Comparison of ENCODE assay signal across 20 cellular contexts in the genomic region with DNA sequence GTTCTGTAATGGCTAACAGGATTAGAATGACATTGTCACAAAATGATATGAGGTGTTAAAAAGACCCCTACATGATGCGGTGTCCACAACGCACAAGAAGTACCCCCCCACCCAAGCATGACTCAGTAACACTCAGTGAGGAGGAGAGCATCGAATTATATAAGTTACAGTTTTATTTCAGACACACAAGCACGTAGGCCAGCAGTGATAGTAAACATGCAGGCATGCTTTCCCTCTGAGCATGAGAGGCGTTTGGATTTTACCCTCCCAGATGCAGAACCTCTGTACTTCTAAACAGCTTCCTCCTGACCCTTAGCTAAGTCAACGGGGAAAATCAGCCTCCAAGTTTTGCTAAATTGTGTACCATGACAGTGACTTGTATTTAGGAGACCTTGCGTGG. TPM values are rescaled to one million over a fixed set of nuclear protein-coding genes. Genes with fewer than 3 reads are reported as not detected.
DNase-seq lines count a peak whose midpoint lies in the region; ATAC-seq and TF ChIP-seq lines count a peak whose summit lies in the region.
"Had no signal": no experiment of that assay in that cellular context is flagged by ENCODE, and none has a peak within 500 bp of the region (broad histone marks: within the 10 kb centered on the region; RNA-seq: fewer than 3 reads in every experiment).

No MANE protein-coding gene starts in this region.

- H3K4me2 ChIP-seq in H9 (ENCODE audit: insufficient read depth, insufficient read length, low read length) (no peak overlapping the region), SK-N-SH (0 out of 2 replicates have a peak overlapping the region, but pooled peaks have one; percentile 59)

- H3K27ac Mint-ChIP-seq in H9 (peak overlapping the region in 1 of 3 experiments; percentile 56; a peak in 2 of 7 replicates), glutamatergic neuron (ENCODE audit: unreplicated experiment) (peak overlapping the region; percentile 82)
- H3K27ac Mint-ChIP-seq: IgD-negative memory B cell had no signal

- H3K4me1 ChIP-seq in H9 (ENCODE audit: insufficient read depth, low read length), result peaks cover 2% of the 10 kb centered on the region; the same call in 1 of the 2 replicates
- H3K4me1 ChIP-seq in SK-N-SH (ENCODE audit: control insufficient read depth in 1 of 2, insufficient read depth in 2 of 2, low read depth in 1 of 2, low read length in 1 of 2), result peaks cover 0 to 57% of the 10 kb centered on the region in 2 experiments; a peak in 3 of 4 replicates
- peaks cover 37 to 65% of the 10 kb centered on the region in 2 donors for H3K4me1 ChIP-seq in thyroid gland

- H3K18ac ChIP-seq in H9 (ENCODE audit: insufficient read length, low read depth, low read length), result no peak overlapping the region

- no peak overlapping the region for H3T11ph ChIP-seq in H9 (ENCODE audit: low read length)

- H3K9me2 ChIP-seq in SK-N-SH, result no peaks in the 10 kb centered on the region

- intact Hi-C loops in thyroid gland (cut with DNase I), result no loop called here

- no peak overlapping the region for H2BK12ac ChIP-seq in H9 (ENCODE audit: insufficient read length, low read depth, low read length)

- H2AK5ac ChIP-seq in H9 (ENCODE audit: insufficient read length, low read length), result no peak overlapping the region

- H3K36me3 ChIP-seq in SK-N-SH (replicated peaks in 1 of 2; ENCODE audit: control insufficient read depth in 1 of 2, insufficient read depth in 2 of 2, low read length in 1 of 2), result no peaks in the 10 kb centered on the region
- H3K36me3 ChIP-seq in thyroid gland, result no peaks in the 10 kb centered on the region

- no peak overlapping the region for H2AFZ ChIP-seq in H9 (ENCODE audit: low read length)
- peak overlapping the region; percentile 67 for H2AFZ ChIP-seq in SK-N-SH (ENCODE audit: low read depth)

- no peak for TF ChIP-seq EP300 in SK-N-SH (IDR thresholded peaks at IDR 0.05; ENCODE audit: borderline replicate concordance in 1 of 2, low read depth in 1 of 2, low read length in 1 of 2)

- no peak for ATAC-seq in GM21528 (IDR thresholded peaks at IDR 0.05; ENCODE audit: low FRiP score, unreplicated experiment)

- H3K9me3 Mint-ChIP-seq in H9 (no peaks in the 10 kb centered on the region; a peak in 1 of 5 replicates), glutamatergic neuron (ENCODE audit: unreplicated experiment) (no peaks in the 10 kb centered on the region)
- H3K9me3 Mint-ChIP-seq: HFFc6, IgD-negative memory B cell had no signal

- H3K14ac ChIP-seq in H9 (ENCODE audit: insufficient read depth, low read length), result no peak overlapping the region

- H2BK15ac ChIP-seq in H9 (ENCODE audit: low read depth, low read length), result no peak overlapping the region

- H3K9ac ChIP-seq in H9 (ENCODE audit: extremely low read depth, insufficient read length, low read length), result no peak overlapping the region
- H3K9ac ChIP-seq in SK-N-SH, result no peak overlapping the region

- no peak overlapping the region for H2BK5ac ChIP-seq in H9 (ENCODE audit: insufficient read length, low read length)

- DNase-seq in H9 (no peak), SK-N-SH (no peak), glutamatergic neuron (no peak), thyroid gland (no peak), islet precursor cell (no peak)
- DNase-seq in activated CD8-positive, alpha-beta memory T cell treated with anti-CD3 and anti-CD28 coated beads, Interleukin-2, amount 50 U/mL, for 48 hours, result no peak
- DNase-seq: ACHN; AML-193; COR-L47; DMS53; HFFc6; NCI-H1105 treated with DMSO at 0.1 percent for 48 hours; NCI-H1694 treated with DMSO at 0.1 percent for 48 hours; NCI-H2107; NK-92 treated with Interleukin-12 subunit alpha and Interleukin-12 subunit beta, amount 100 ng/mL, for 24 hours; RPMI8226; SIG-M5 had no signal

- no peak overlapping the region for H4K5ac ChIP-seq in H9 (ENCODE audit: insufficient read length, low read depth, low read length)

- no peaks in the 10 kb centered on the region for H3K79me1 ChIP-seq in H9 (ENCODE audit: insufficient read depth, low read depth, low read length, poor library complexity, severe bottlenecking)

- H3K4me3 ChIP-seq in SK-N-SH (ENCODE audit: low read depth in 2 of 2, low read length in 1 of 2), result no peak overlapping the region
- no peak overlapping the region for H3K4me3 ChIP-seq in thyroid gland (replicated peaks in 1 of 3)

- H3K9me3 ChIP-seq in H9 (ENCODE audit: control insufficient read depth, low read depth, low read length) (no peaks in the 10 kb centered on the region), SK-N-SH (no peaks in the 10 kb centered on the region), thyroid gland (no peaks in the 10 kb centered on the region)

- no peak overlapping the region for H4K8ac ChIP-seq in H9 (replicated peaks; ENCODE audit: insufficient read length, low read depth, low read length)

- CTCF ChIA-PET in SK-N-SH (lab: Yijun Ruan, JAX), result interaction anchor here (0.9 to 5.9 kb wide), 8 partner anchors 12 to 579 kb away, joined by 3 to 27 read pairs (median 5); a partner anchor contains a TSS

- H4K91ac ChIP-seq in H9 (ENCODE audit: insufficient read length, low read depth, low read length), result no peak overlapping the region

- no peak for TF ChIP-seq RAD21 in SK-N-SH (IDR thresholded peaks at IDR 0.05; ENCODE audit: low read length)

- H3K23me2 ChIP-seq in H9 (ENCODE audit: insufficient read length, low read depth, low read length, poor library complexity, severe bottlenecking), result no peaks in the 10 kb centered on the region

- H3K79me2 ChIP-seq in H9 (ENCODE audit: insufficient read depth, low read length) (no peaks in the 10 kb centered on the region), SK-N-SH (ENCODE audit: insufficient read depth) (no peaks in the 10 kb centered on the region)

- no peak overlapping the region for H3K4ac ChIP-seq in H9 (ENCODE audit: low read depth, low read length)

- H3K23ac ChIP-seq in H9 (ENCODE audit: insufficient read length, low read depth, low read length), result no peak overlapping the region

- H3K27ac ChIP-seq in H9 (ENCODE audit: insufficient read length, low read depth, low read length) (no peak overlapping the region), SK-N-SH (ENCODE audit: low read depth in 2 of 2, low read length in 1 of 2) (peak overlapping the region; percentile 75 to 99), thyroid gland (peak overlapping the region; percentile 78 to 92 (median 91))

- no peak overlapping the region for H3K56ac ChIP-seq in H9 (ENCODE audit: insufficient read length, low read depth, low read length)

- H2BK20ac ChIP-seq in H9 (ENCODE audit: low read depth, low read length, poor library complexity, severe bottlenecking), result no peak overlapping the region

- TF ChIP-seq CTCF in H9 (conservative IDR thresholded peaks at IDR 0.05), result no peak
- TF ChIP-seq CTCF in SK-N-SH (IDR thresholded peaks at IDR 0.05), result no peak
- TF ChIP-seq CTCF in glutamatergic neuron (IDR thresholded peaks at IDR 0.05; ENCODE audit: partially characterized antibody, unreplicated experiment), result no peak
- TF ChIP-seq CTCF in thyroid gland (IDR thresholded peaks at IDR 0.05), result no peak

- H3K27me3 ChIP-seq in H9 (ENCODE audit: insufficient read depth, low read length), result no peaks in the 10 kb centered on the region
- no peaks in the 10 kb centered on the region for H3K27me3 ChIP-seq in SK-N-SH (ENCODE audit: insufficient read depth)
- H3K27me3 ChIP-seq in thyroid gland, result no peaks in the 10 kb centered on the region

- POLR2A ChIA-PET in SK-N-SH (lab: Yijun Ruan, JAX), result interaction anchor here (0.6 kb wide), 1 partner anchor 608 kb away, joined by 3 read pairs; no protein-coding TSS in a partner anchor

- H3F3A ChIP-seq in SK-N-SH (replicated peaks; ENCODE audit: insufficient read depth), result peaks cover 4% of the 10 kb centered on the region

- H2BK120ac ChIP-seq in H9 (ENCODE audit: low read depth, low read length, poor library complexity, severe bottlenecking), result no peak overlapping the region

- H3K27me3 Mint-ChIP-seq in H9 (ENCODE audit: low read depth) (no peaks in the 10 kb centered on the region; the same call in none of the 2 replicates), glutamatergic neuron (ENCODE audit: unreplicated experiment) (no peaks in the 10 kb centered on the region)

- no peak for TF ChIP-seq POLR2A in thyroid gland (IDR thresholded peaks at IDR 0.05)

- H3K4me3 Mint-ChIP-seq in H9 (peak overlapping the region; percentile 2 to 25; a peak in 2 of 5 replicates), glutamatergic neuron (ENCODE audit: unreplicated experiment) (peak overlapping the region; percentile 61)
- H3K4me3 Mint-ChIP-seq: CD14-positive monocyte, IgD-negative memory B cell had no signal

- no CpG with 5 or more reads among the region's 7 CpGs for WGBS in H9 (ENCODE audit: extremely low coverage, insufficient read length, low lambda C conversion rate)
- WGBS in SK-N-SH (ENCODE audit: low lambda C conversion rate), result 53% methylated on average over 7 of the region's 7 CpGs
- 60 to 70% methylated on average over 7 of the region's 7 CpGs for WGBS in thyroid gland, 2 donors

- H3K4me1 Mint-ChIP-seq in H9 (peaks cover 55 to 73% of the 10 kb centered on the region in 2 experiments), glutamatergic neuron (ENCODE audit: low read depth, unreplicated experiment) (peaks cover 51% of the 10 kb centered on the region)

- H3K36me3 Mint-ChIP-seq in H9 (ENCODE audit: insufficient read depth in 1 of 3, low read depth in 3 of 3), result peaks cover 0 to 4% (median 0%) of the 10 kb centered on the region in 3 experiments; a peak in 3 of 7 replicates
- H3K36me3 Mint-ChIP-seq in glutamatergic neuron (ENCODE audit: unreplicated experiment), result no peaks in the 10 kb centered on the region
- H3K36me3 Mint-ChIP-seq: CD14-positive monocyte had no signal

- H4K20me1 ChIP-seq in H9 (ENCODE audit: control insufficient read depth, insufficient read depth, insufficient read length), result no peaks in the 10 kb centered on the region
- no peaks in the 10 kb centered on the region for H4K20me1 ChIP-seq in SK-N-SH (ENCODE audit: insufficient read depth)

RNA-seq across cellular contexts. Expression of a gene that starts 23.9 kb away (rescaled TPM):
- total RNA-seq in H9 (2021), result 918 and 920 TPM in 2 replicates
- polyA plus RNA-seq in SK-N-SH (2012; rRNA removed), result 1,011 and 1,562 TPM in 2 replicates
- polyA plus RNA-seq in SK-N-SH (2012; cell fraction: cytosol; rRNA removed), result 1,261 and 1,880 TPM in 2 replicates
- 1,323 and 1,902 TPM in 2 replicates for polyA plus RNA-seq in SK-N-SH (2012; cell fraction: nucleus; rRNA removed)
- 1,989 TPM for total RNA-seq in glutamatergic neuron (ENCODE audit: unreplicated experiment)
- 1,000 to 10,000 TPM; 2,457 to 5,038 (median 3,494) TPM for total RNA-seq in thyroid gland

RNA-seq across cellular contexts. Expression of a gene that starts 25.7 kb away (rescaled TPM):
- total RNA-seq in H9 (2021) (8.6 and 11.3 TPM in 2 replicates), glutamatergic neuron (ENCODE audit: unreplicated experiment) (11.7 TPM), thyroid gland (1 to 10 TPM in 2 of 4 donors, under 1 TPM in 2; 0.42 to 1.9 (median 1.1) TPM)
- polyA plus RNA-seq in SK-N-SH (2012; rRNA removed), result 1.2 and 1.5 TPM in 2 replicates
- 0.91 and 1.0 TPM in 2 replicates for polyA plus RNA-seq in SK-N-SH (2012; cell fraction: cytosol; rRNA removed)
- 2.7 and 3.3 TPM in 2 replicates for polyA plus RNA-seq in SK-N-SH (2012; cell fraction: nucleus; rRNA removed)
- polyA plus RNA-seq: CD14-positive monocyte, IgD-negative memory B cell had no signal
